In the genomic region with DNA sequence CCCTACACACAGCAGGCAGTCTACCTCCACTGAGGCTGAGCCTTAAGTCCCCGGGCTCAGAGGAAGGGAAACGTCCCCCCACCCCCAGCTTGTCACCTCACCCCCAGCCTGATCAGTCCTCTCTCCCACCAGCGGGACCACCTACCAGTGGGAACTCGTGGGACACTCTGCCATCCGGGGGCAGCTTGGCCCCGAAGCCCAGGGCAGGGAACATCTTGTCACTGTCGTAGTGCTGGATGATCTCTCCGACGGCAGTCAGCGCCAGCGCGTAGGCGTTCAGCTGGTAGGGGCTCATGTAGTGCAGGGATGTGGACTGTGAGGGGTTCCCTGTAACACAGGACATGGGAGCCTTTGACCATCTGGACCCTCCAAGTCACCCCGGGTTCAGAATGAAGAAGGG, we compare ENCODE assay signal across 30 cellular contexts. TPM values are rescaled to one million over a fixed set of nuclear protein-coding genes. Genes with fewer than 3 reads are reported as not detected.
"Had no signal": no experiment of that assay in that cellular context is flagged by ENCODE, and none has a peak within 500 bp of the region (broad histone marks: within the 10 kb centered on the region; RNA-seq: fewer than 3 reads in every experiment).

No MANE protein-coding gene starts in this region.

- H3K4me3 ChIP-seq: coronary artery, heart left ventricle, lung, mucosa of descending colon, prostate gland, right lobe of liver, spleen, stomach, thoracic aorta, transverse colon had no signal

- H2AFZ ChIP-seq: parathyroid adenoma had no signal

- ATAC-seq: heart left ventricle, left colon, left ventricle myocardium superior, mucosa of descending colon, natural killer cell, right lobe of liver had no signal

- H3K36me3 ChIP-seq: prostate gland, right lobe of liver, stomach, thoracic aorta, transverse colon had no signal

- H3K9me3 Mint-ChIP-seq: natural killer cell had no signal

- H3K4me1 Mint-ChIP-seq: endodermal cell, natural killer cell had no signal

- DNase-seq: effector CD4-positive, alpha-beta T cell; endodermal cell; erythroblast; foreskin melanocyte; heart left ventricle; hippocampal formation; left colon; left ventricle myocardium superior; natural killer cell; occipital lobe; right lobe of liver; spleen; stimulated activated CD4-positive, alpha-beta T cell treated with anti-CD3 and anti-CD28 coated beads, Interleukin-15, amount 100 ng/mL, for 24 hours; stimulated activated CD4-positive, alpha-beta T cell treated with anti-CD3 and anti-CD28 coated beads, Interleukin-1b, Interleukin-23, amount 100 ng/mL, for 48 hours; stimulated activated CD4-positive, alpha-beta T cell treated with anti-CD3 and anti-CD28 coated beads, Interleukin-4, amount 100 ng/mL, for 24 hours; stimulated activated naive CD4-positive, alpha-beta T cell; stomach; substantia nigra; transverse colon had no signal

- H3K27me3 ChIP-seq: heart left ventricle, right lobe of liver, spleen, stomach, transverse colon had no signal

- H3K9me3 ChIP-seq: prostate gland, right lobe of liver, transverse colon had no signal

- H3K27ac ChIP-seq: coronary artery, heart left ventricle, parathyroid adenoma, prostate gland, right lobe of liver, spleen, stomach, thoracic aorta, transverse colon had no signal

- H3K4me3 Mint-ChIP-seq: endodermal cell, natural killer cell, neural crest cell had no signal

- H3K4me1 ChIP-seq: parathyroid adenoma, prostate gland, right lobe of liver had no signal

- H3K9ac ChIP-seq: parathyroid adenoma had no signal

- H3K36me3 Mint-ChIP-seq: natural killer cell had no signal

- H3K27ac Mint-ChIP-seq: endodermal cell, natural killer cell had no signal

RNA-seq across cellular contexts. Expression of a gene that starts 48.6 kb away (rescaled TPM):
- total RNA-seq: chondrocyte, endodermal cell, kidney epithelial cell, neural crest cell, occipital lobe, renal cortical epithelial cell, skeletal muscle tissue had no signal
